12 cellular contexts compared by ENCODE assay signal in the genomic region with DNA sequence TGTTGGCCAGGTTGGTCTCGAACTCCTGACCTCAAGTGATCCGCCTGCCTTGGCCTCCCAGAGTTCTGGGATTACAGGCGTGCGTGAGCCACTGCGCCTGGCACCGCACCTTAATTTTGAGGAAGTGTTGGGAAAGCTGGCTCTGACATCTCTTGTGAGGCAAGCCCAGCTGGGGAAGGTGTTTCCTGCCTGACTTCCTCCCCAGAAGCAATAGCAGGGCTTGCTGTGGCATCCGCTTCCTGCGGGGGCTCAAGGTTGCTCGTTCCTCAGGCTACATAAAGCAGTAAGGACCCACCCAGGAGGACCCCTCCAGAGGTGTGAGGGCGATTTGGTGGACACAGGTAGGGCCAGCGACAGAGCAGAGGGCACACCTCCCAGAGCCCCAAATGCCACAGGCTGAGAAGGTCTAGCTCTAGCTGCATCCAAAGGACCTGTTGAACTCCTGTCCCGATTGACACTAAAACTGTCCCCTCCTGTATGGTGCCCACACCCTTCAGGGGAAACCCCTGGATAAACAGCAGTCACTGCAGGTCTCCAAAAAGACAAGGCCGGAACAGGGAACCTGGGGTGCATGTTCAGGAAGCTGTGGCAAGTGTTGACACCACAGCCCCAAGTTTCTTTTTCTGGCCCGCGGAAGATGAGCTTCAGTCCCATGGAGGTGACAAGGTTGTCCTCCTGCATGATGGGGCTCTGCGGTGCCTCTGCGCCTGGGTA. TPM values are rescaled to one million over a fixed set of nuclear protein-coding genes. Genes with fewer than 3 reads are reported as not detected.
DNase-seq lines count a peak whose midpoint lies in the region; ATAC-seq and TF ChIP-seq lines count a peak whose summit lies in the region.
"Not testable (repeated sequence)": the region's sequence is repeated elsewhere in the genome, so short reads cannot be mapped to it uniquely, and the experiment has no call there.
"Had no signal": no experiment of that assay in that cellular context is flagged by ENCODE, and none has a peak within 500 bp of the region (broad histone marks: within the 10 kb centered on the region; RNA-seq: fewer than 3 reads in every experiment).

No MANE protein-coding gene starts in this region.

- POLR2A ChIA-PET in CD8-positive, alpha-beta T cell (lab: Charles Lee); T-cell (lab: Charles Lee); activated naive CD8-positive, alpha-beta T cell treated with anti-CD3 and anti-CD28 coated beads, Interleukin-2, amount 10 ng/mL, durations not matched to agents 7 days and 5 days (lab: Charles Lee): not testable (repeated sequence)

- H3K4me1 Mint-ChIP-seq in CD8-positive, alpha-beta T cell (ENCODE audit: low read depth); T-cell; activated naive CD8-positive, alpha-beta T cell treated with anti-CD3 and anti-CD28 coated beads, Interleukin-2, amount 10 ng/mL, durations not matched to agents 7 days and 5 days; stimulated activated effector memory CD8-positive, alpha-beta T cell treated with anti-CD3 and anti-CD28 coated beads, Interleukin-12 subunit alpha, Interleukin-12 subunit beta, amount 100 ng/mL, for 72 hours: not testable (repeated sequence)

- not testable (repeated sequence) for TF ChIP-seq POLR2A in heart left ventricle (IDR thresholded peaks at IDR 0.05)

- H3K4me1 ChIP-seq in CD8-positive, alpha-beta T cell (ENCODE audit: insufficient read depth, low read length); heart left ventricle; mucosa of descending colon (ENCODE audit: low read depth): not testable (repeated sequence)

- not testable (repeated sequence) for H3K27ac Mint-ChIP-seq in CD8-positive, alpha-beta T cell; T-cell; activated naive CD8-positive, alpha-beta T cell treated with anti-CD3 and anti-CD28 coated beads, Interleukin-2, amount 10 ng/mL, durations not matched to agents 7 days and 5 days; stimulated activated effector memory CD8-positive, alpha-beta T cell treated with anti-CD3 and anti-CD28 coated beads, Interleukin-12 subunit alpha, Interleukin-12 subunit beta, amount 100 ng/mL, for 72 hours

- not testable (repeated sequence) for H3K27ac ChIP-seq in CD8-positive, alpha-beta T cell (ENCODE audit: low read depth, low read length); heart left ventricle

- H3K36me3 ChIP-seq in CD8-positive, alpha-beta T cell (ENCODE audit: insufficient read depth, low read length); heart left ventricle; mucosa of descending colon (ENCODE audit: low read depth): not testable (repeated sequence)

- WGBS in heart left ventricle, 4 donors, result no CpG with 5 or more reads among the region's 17 CpGs

- H3K36me3 Mint-ChIP-seq in CD8-positive, alpha-beta T cell; T-cell; activated naive CD8-positive, alpha-beta T cell treated with anti-CD3 and anti-CD28 coated beads, Interleukin-2, amount 10 ng/mL, durations not matched to agents 7 days and 5 days; stimulated activated effector memory CD8-positive, alpha-beta T cell treated with anti-CD3 and anti-CD28 coated beads, Interleukin-12 subunit alpha, Interleukin-12 subunit beta, amount 100 ng/mL, for 72 hours: not testable (repeated sequence)

- intact Hi-C loops in CD8-positive, alpha-beta T cell (cut with DNase I, micrococcal nuclease); heart left ventricle (cut with DNase I); mucosa of descending colon (cut with DNase I, micrococcal nuclease): not testable (repeated sequence)

- CTCF ChIA-PET in CD8-positive, alpha-beta T cell (lab: Charles Lee); T-cell (lab: Charles Lee): not testable (repeated sequence)

- H3K9me3 ChIP-seq in CD8-positive, alpha-beta T cell (ENCODE audit: low read length); heart left ventricle; mucosa of descending colon: not testable (repeated sequence)

- H3K9me3 Mint-ChIP-seq in CD8-positive, alpha-beta T cell; T-cell; activated naive CD8-positive, alpha-beta T cell treated with anti-CD3 and anti-CD28 coated beads, Interleukin-2, amount 10 ng/mL, durations not matched to agents 7 days and 5 days; stimulated activated effector memory CD8-positive, alpha-beta T cell treated with anti-CD3 and anti-CD28 coated beads, Interleukin-12 subunit alpha, Interleukin-12 subunit beta, amount 100 ng/mL, for 72 hours: not testable (repeated sequence)

- not testable (repeated sequence) for DNase-seq in CD8-positive, alpha-beta T cell; T-cell; activated naive CD8-positive, alpha-beta T cell treated with anti-CD3 and anti-CD28 coated beads, Interleukin-2, amount 10 ng/mL, durations not matched to agents 7 days and 5 days; heart left ventricle; mucosa of descending colon; stimulated activated effector memory CD8-positive, alpha-beta T cell treated with anti-CD3 and anti-CD28 coated beads, Interleukin-12 subunit alpha, Interleukin-12 subunit beta, amount 100 ng/mL, for 72 hours (ENCODE audit: low spot score in 2 of 2)

- not testable (repeated sequence) for H3K27me3 Mint-ChIP-seq in CD8-positive, alpha-beta T cell (ENCODE audit: low read depth); T-cell; activated naive CD8-positive, alpha-beta T cell treated with anti-CD3 and anti-CD28 coated beads, Interleukin-2, amount 10 ng/mL, durations not matched to agents 7 days and 5 days

- not testable (repeated sequence) for TF ChIP-seq CTCF in CD8-positive, alpha-beta T cell (IDR thresholded peaks at IDR 0.05); heart left ventricle (IDR thresholded peaks at IDR 0.05); mucosa of descending colon (IDR thresholded peaks at IDR 0.05)

- peak; percentile 72 for ATAC-seq in CD8-positive, alpha-beta T cell
- ATAC-seq in GM21381 (IDR thresholded peaks at IDR 0.05; ENCODE audit: unreplicated experiment), result peak; percentile 24
- peak; percentile 37 for ATAC-seq in HG03108 (IDR thresholded peaks at IDR 0.05; ENCODE audit: unreplicated experiment)
- peak; percentile 79 to 90 (median 84) for ATAC-seq in T-cell (replicated peaks in 1 of 4)
- ATAC-seq in activated naive CD8-positive, alpha-beta T cell treated with anti-CD3 and anti-CD28 coated beads, Interleukin-2, amount 10 ng/mL, durations not matched to agents 7 days and 5 days (ENCODE audit: low read depth), result peak; percentile 82
- ATAC-seq in heart left ventricle, result peak; percentile 38 to 80 (median 56)
- ATAC-seq in mucosa of descending colon, result peak; percentile 82
- ATAC-seq in stimulated activated effector memory CD8-positive, alpha-beta T cell treated with anti-CD3 and anti-CD28 coated beads, Interleukin-12 subunit alpha, Interleukin-12 subunit beta, amount 100 ng/mL, for 72 hours, result peak; percentile 66

- not testable (repeated sequence) for H3K4me3 ChIP-seq in CD8-positive, alpha-beta T cell (ENCODE audit: low read depth, low read length); heart left ventricle; mucosa of descending colon

- not testable (repeated sequence) for H3K27me3 ChIP-seq in CD8-positive, alpha-beta T cell (ENCODE audit: insufficient read depth, low read length); heart left ventricle

- not testable (repeated sequence) for H3K4me3 Mint-ChIP-seq in CD8-positive, alpha-beta T cell; T-cell; activated naive CD8-positive, alpha-beta T cell treated with anti-CD3 and anti-CD28 coated beads, Interleukin-2, amount 10 ng/mL, durations not matched to agents 7 days and 5 days; stimulated activated effector memory CD8-positive, alpha-beta T cell treated with anti-CD3 and anti-CD28 coated beads, Interleukin-12 subunit alpha, Interleukin-12 subunit beta, amount 100 ng/mL, for 72 hours

RNA-seq across cellular contexts. Expression of a gene that starts 8.4 kb away (rescaled TPM):
- 1 to 10 TPM; 4.1 to 4.2 TPM for total RNA-seq in CD8-positive, alpha-beta T cell
- total RNA-seq in T-cell (1 to 10 TPM; 2.6 to 9.4 (median 6.5) TPM), heart left ventricle (10 to 100 TPM in 2 of 9 donors, 1 to 10 TPM in 6, under 1 TPM in 1; 0.76 to 23.5 (median 2.1) TPM), mucosa of descending colon (1 to 10 TPM; 3.9 to 8.3 (median 5.2) TPM)
- 1 to 10 TPM; 3.8 to 4.4 TPM for total RNA-seq in activated naive CD8-positive, alpha-beta T cell treated with anti-CD3 and anti-CD28 coated beads, Interleukin-2, amount 10 ng/mL, durations not matched to agents 7 days and 5 days
- 1 to 10 TPM in 1 of 2 donors, under 1 TPM in 1; 0.99 to 1.0 TPM for polyA plus RNA-seq in heart left ventricle
- total RNA-seq: A673, myocyte, osteoblast, smooth muscle cell had no signal

Comparison
In these comparisons a context has a peak if more than half of its experiments do, and no peak if none do; other contexts are left out.
1. ATAC-seq: peak in every context shown above with its lines; median percentile 84 in T-cell; 82 in activated naive CD8-positive, alpha-beta T cell treated with anti-CD3 and anti-CD28 coated beads, Interleukin-2, amount 10 ng/mL, durations not matched to agents 7 days and 5 days; 82 in mucosa of descending colon; 72 in CD8-positive, alpha-beta T cell; 66 in stimulated activated effector memory CD8-positive, alpha-beta T cell treated with anti-CD3 and anti-CD28 coated beads, Interleukin-12 subunit alpha, Interleukin-12 subunit beta, amount 100 ng/mL, for 72 hours; 56 in heart left ventricle; 37 in HG03108; 24 in GM21381.